In the genomic region with DNA sequence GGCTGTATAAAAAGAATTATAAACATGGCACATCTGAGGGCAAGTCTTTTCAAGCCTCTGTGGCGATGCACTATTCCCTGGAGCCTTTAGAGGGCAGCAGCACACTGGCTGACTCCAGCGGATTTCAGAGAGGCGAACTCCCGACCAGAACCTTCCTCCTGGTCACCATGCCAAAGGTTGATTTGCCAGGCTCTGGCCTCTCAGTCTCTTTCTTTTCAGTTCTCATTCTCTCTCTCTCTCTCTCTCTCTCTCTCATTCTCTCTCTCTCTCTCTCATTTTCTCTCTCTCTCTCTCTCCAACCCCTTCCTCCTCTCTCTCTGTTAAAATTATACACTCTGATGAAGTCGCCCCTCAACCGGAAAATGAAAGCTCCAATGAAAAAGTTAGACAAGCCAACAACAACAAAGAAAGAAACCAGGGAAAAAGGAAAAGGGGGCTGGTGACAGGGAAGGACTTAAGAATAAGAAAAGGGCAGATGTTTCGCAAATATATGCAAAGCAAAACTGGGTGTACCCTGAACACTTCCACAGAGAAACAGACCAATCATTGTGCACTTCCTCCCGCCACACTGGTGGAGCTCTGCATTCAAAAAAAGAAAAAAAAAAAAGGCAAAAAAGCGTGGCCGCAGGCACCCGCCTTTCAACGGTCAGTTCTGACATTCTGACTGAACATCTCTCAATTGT, we compare ENCODE assay signal across 8 cellular contexts.
DNase-seq lines count a peak whose midpoint lies in the region; ATAC-seq and TF ChIP-seq lines count a peak whose summit lies in the region.

No MANE protein-coding gene starts in this region.

- H3K27me3 Mint-ChIP-seq in CD8-positive, alpha-beta T cell (ENCODE audit: low read depth), result no peaks in the 10 kb centered on the region
- H3K27me3 Mint-ChIP-seq in activated T-cell treated with anti-CD3 and anti-CD28 coated beads, Interleukin-2, amount 50 U/mL, for 24 hours, result no peaks in the 10 kb centered on the region
- no peaks in the 10 kb centered on the region for H3K27me3 Mint-ChIP-seq in naive thymus-derived CD4-positive, alpha-beta T cell

- H3K9me3 ChIP-seq in CD8-positive, alpha-beta T cell (ENCODE audit: low read length), result no peaks in the 10 kb centered on the region
- H3K9me3 ChIP-seq in OCI-LY7 (ENCODE audit: low read length), result no peaks in the 10 kb centered on the region
- no peaks in the 10 kb centered on the region for H3K9me3 ChIP-seq in esophagus squamous epithelium
- H3K9me3 ChIP-seq in naive thymus-derived CD4-positive, alpha-beta T cell (ENCODE audit: control insufficient read depth in 2 of 3, low read length in 3 of 3), result no peaks in the 10 kb centered on the region

- POLR2A ChIA-PET in CD8-positive, alpha-beta T cell (lab: Charles Lee), result interaction anchor here (0.6 to 1.2 kb wide), 5 partner anchors 39 to 283 kb away, joined by 3 to 6 read pairs (median 3); no protein-coding TSS in a partner anchor
- POLR2A ChIA-PET in OCI-LY7 (lab: Charles Lee), result interaction anchor here (0.5 to 1.3 kb wide), 10 partner anchors 32 to 1800 kb away, joined by 3 to 6 read pairs (median 4); no protein-coding TSS in a partner anchor
- POLR2A ChIA-PET in naive thymus-derived CD4-positive, alpha-beta T cell (lab: Charles Lee), result no interaction called here

- TF ChIP-seq CTCF in CD8-positive, alpha-beta T cell (IDR thresholded peaks at IDR 0.05), result peak; percentile 91
- TF ChIP-seq CTCF in OCI-LY7 (conservative IDR thresholded peaks at IDR 0.05; ENCODE audit: low read length) (peak; percentile 93), esophagus squamous epithelium (IDR thresholded peaks at IDR 0.05) (peak; percentile 76 to 93 (median 82))

- no peaks in the 10 kb centered on the region for H3K9me2 ChIP-seq in OCI-LY7 (ENCODE audit: insufficient read depth, low read length)

- no peak overlapping the region for H3K27ac ChIP-seq in CD8-positive, alpha-beta T cell (ENCODE audit: low read depth, low read length)
- no peak overlapping the region for H3K27ac ChIP-seq in OCI-LY7 (ENCODE audit: low read depth, low read length, poor library complexity, severe bottlenecking)
- peak overlapping the region in 3 of 4 donors; percentile 45 to 80 (median 78) for H3K27ac ChIP-seq in esophagus squamous epithelium
- H3K27ac ChIP-seq in naive thymus-derived CD4-positive, alpha-beta T cell (ENCODE audit: low read depth, low read length), result no peak overlapping the region

- peak overlapping the region; percentile 30 for H3K4me3 ChIP-seq in CD8-positive, alpha-beta T cell (ENCODE audit: low read depth, low read length)
- H3K4me3 ChIP-seq in OCI-LY7 (ENCODE audit: low read depth, low read length, poor library complexity, severe bottlenecking) (peak overlapping the region; percentile 32), esophagus squamous epithelium (peak overlapping the region; percentile 16 to 50 (median 40))
- H3K4me3 ChIP-seq in naive thymus-derived CD4-positive, alpha-beta T cell (ENCODE audit: low read length), result peak overlapping the region; percentile 57

- CTCF ChIA-PET in CD8-positive, alpha-beta T cell (lab: Charles Lee), result interaction anchor here (0.6 to 5.5 kb wide), 36 partner anchors 8 to 785 kb away, joined by 3 to 64 read pairs (median 4); a partner anchor contains a TSS
- CTCF ChIA-PET in OCI-LY7 (lab: Charles Lee; ENCODE audit: unreplicated experiment), result interaction anchor here (0.8 kb wide), 1 partner anchor 9 kb away, joined by 3 read pairs; no protein-coding TSS in a partner anchor
- CTCF ChIA-PET in naive thymus-derived CD4-positive, alpha-beta T cell (lab: Charles Lee), result interaction anchor here (0.5 to 3.6 kb wide), 16 partner anchors 9 to 1433 kb away, joined by 3 to 12 read pairs (median 4); no protein-coding TSS in a partner anchor

- H3K4me2 ChIP-seq in OCI-LY7 (ENCODE audit: low read length), result peak overlapping the region; percentile 54

- peaks cover 5% of the 10 kb centered on the region for H3K36me3 ChIP-seq in CD8-positive, alpha-beta T cell (ENCODE audit: insufficient read depth, low read length)
- H3K36me3 ChIP-seq in OCI-LY7 (ENCODE audit: insufficient read depth, low read length) (no peaks in the 10 kb centered on the region), esophagus squamous epithelium (peaks cover 0 to 20% (median 0%) of the 10 kb centered on the region in 3 donors)
- H3K36me3 ChIP-seq in naive thymus-derived CD4-positive, alpha-beta T cell (ENCODE audit: control insufficient read depth in 2 of 3, insufficient read depth in 3 of 3, low read length in 3 of 3), result peaks cover 0 to 13% (median 0%) of the 10 kb centered on the region in 3 experiments

- peaks cover 18% of the 10 kb centered on the region for H3K4me1 Mint-ChIP-seq in CD8-positive, alpha-beta T cell (ENCODE audit: low read depth)
- peaks cover 17% of the 10 kb centered on the region for H3K4me1 Mint-ChIP-seq in activated T-cell treated with anti-CD3 and anti-CD28 coated beads, Interleukin-2, amount 50 U/mL, for 24 hours (ENCODE audit: low read depth)
- peaks cover 0 to 23% (median 12%) of the 10 kb centered on the region in 7 donors for H3K4me1 Mint-ChIP-seq in naive thymus-derived CD4-positive, alpha-beta T cell

- DNase-seq in CD8-positive, alpha-beta T cell, result peak; percentile 34 to 67 (median 57)
- DNase-seq in OCI-LY7 (ENCODE audit: low spot score) (peak; percentile 71), esophagus squamous epithelium (lab: John Stamatoyannopoulos, UW) (no peak)
- peak; percentile 76 for DNase-seq in activated T-cell treated with anti-CD3 and anti-CD28 coated beads, Interleukin-2, amount 50 U/mL, for 24 hours
- DNase-seq in naive thymus-derived CD4-positive, alpha-beta T cell, result peak; percentile 7 to 58 (median 37)
- DNase-seq in stimulated activated CD8-positive, alpha-beta memory T cell treated with anti-CD3 and anti-CD28 coated beads, Interleukin-7, amount 100 ng/mL, for 48 hours (ENCODE audit: extremely low read depth in 1 of 2, low read depth in 1 of 2), result peak; percentile 27 to 69

- H3K9me3 Mint-ChIP-seq in CD8-positive, alpha-beta T cell, result no peaks in the 10 kb centered on the region
- no peaks in the 10 kb centered on the region for H3K9me3 Mint-ChIP-seq in activated T-cell treated with anti-CD3 and anti-CD28 coated beads, Interleukin-2, amount 50 U/mL, for 24 hours
- no peaks in the 10 kb centered on the region for H3K9me3 Mint-ChIP-seq in naive thymus-derived CD4-positive, alpha-beta T cell

- BruUV-seq in OCI-LY7 (replicated peaks; lab: Mats Ljungman, UMichigan), result no TSS peak

- intact Hi-C loops in CD8-positive, alpha-beta T cell (cut with DNase I, micrococcal nuclease), result loop anchor here (1.0 to 10.0 kb wide), 5 partner anchors 34 to 1431 kb away; no protein-coding TSS in a partner anchor
- intact Hi-C loops in OCI-LY7 (cut with micrococcal nuclease; ENCODE audit: unreplicated experiment), result loop anchor here (1.0 to 10.0 kb wide), 3 partner anchors 35 to 141 kb away; no protein-coding TSS in a partner anchor
- intact Hi-C loops in esophagus squamous epithelium (cut with DNase I), result no loop called here
- intact Hi-C loops in naive thymus-derived CD4-positive, alpha-beta T cell (cut with micrococcal nuclease), result loop anchor here (1.0 to 10.0 kb wide), 7 partner anchors 34 to 1431 kb away; no protein-coding TSS in a partner anchor

- H3K4me1 ChIP-seq in CD8-positive, alpha-beta T cell (ENCODE audit: insufficient read depth, low read length), result peaks cover 6% of the 10 kb centered on the region
- H3K4me1 ChIP-seq in OCI-LY7 (ENCODE audit: insufficient read depth, low read length, poor library complexity, severe bottlenecking) (peaks cover 5% of the 10 kb centered on the region), esophagus squamous epithelium (peaks cover 0 to 42% (median 8%) of the 10 kb centered on the region in 3 donors)
- H3K4me1 ChIP-seq in naive thymus-derived CD4-positive, alpha-beta T cell (ENCODE audit: control insufficient read depth in 2 of 2, insufficient read depth in 2 of 2, low read length in 2 of 2), result peaks cover 0 to 7% of the 10 kb centered on the region in 2 donors

- 25 to 29% methylated on average over 10 to 11 of the region's 12 CpGs for WGBS in esophagus squamous epithelium, 2 donors

- peaks cover 32% of the 10 kb centered on the region for H3K36me3 Mint-ChIP-seq in CD8-positive, alpha-beta T cell
- peaks cover 19% of the 10 kb centered on the region for H3K36me3 Mint-ChIP-seq in activated T-cell treated with anti-CD3 and anti-CD28 coated beads, Interleukin-2, amount 50 U/mL, for 24 hours (ENCODE audit: low read depth)
- peaks cover 0 to 21% (median 9%) of the 10 kb centered on the region in 5 donors for H3K36me3 Mint-ChIP-seq in naive thymus-derived CD4-positive, alpha-beta T cell

- H4K20me1 ChIP-seq in OCI-LY7 (ENCODE audit: insufficient read depth, low read length), result no peaks in the 10 kb centered on the region

- no peaks in the 10 kb centered on the region for H3K27me3 ChIP-seq in CD8-positive, alpha-beta T cell (ENCODE audit: insufficient read depth, low read length)
- no peaks in the 10 kb centered on the region for H3K27me3 ChIP-seq in esophagus squamous epithelium
- H3K27me3 ChIP-seq in naive thymus-derived CD4-positive, alpha-beta T cell (ENCODE audit: control insufficient read depth in 2 of 2, insufficient read depth in 2 of 2, low read length in 2 of 2), result no peaks in the 10 kb centered on the region

- H3K79me2 ChIP-seq in OCI-LY7 (ENCODE audit: insufficient read depth, low read depth, low read length), result no peaks in the 10 kb centered on the region

- peak; percentile 97 for ATAC-seq in CD8-positive, alpha-beta T cell
- peak; percentile 91 for ATAC-seq in GM19351 (IDR thresholded peaks at IDR 0.05; ENCODE audit: unreplicated experiment)
- ATAC-seq in HG03565 (IDR thresholded peaks at IDR 0.05; ENCODE audit: unreplicated experiment), result peak; percentile 89
- peak; percentile 96 for ATAC-seq in naive thymus-derived CD4-positive, alpha-beta T cell

- H3K4me3 Mint-ChIP-seq in CD8-positive, alpha-beta T cell, result peak overlapping the region; percentile 82
- H3K4me3 Mint-ChIP-seq in activated T-cell treated with anti-CD3 and anti-CD28 coated beads, Interleukin-2, amount 50 U/mL, for 24 hours, result peak overlapping the region; percentile 63
- peak overlapping the region in 8 of 10 donors; percentile 60 to 88 (median 77) for H3K4me3 Mint-ChIP-seq in naive thymus-derived CD4-positive, alpha-beta T cell

- peak overlapping the region; percentile 86 for H2AFZ ChIP-seq in OCI-LY7 (ENCODE audit: low read length)

- TF ChIP-seq POLR2A in esophagus squamous epithelium (IDR thresholded peaks at IDR 0.05), result no peak

- peak overlapping the region; percentile 82 for H3K27ac Mint-ChIP-seq in CD8-positive, alpha-beta T cell
- H3K27ac Mint-ChIP-seq in activated T-cell treated with anti-CD3 and anti-CD28 coated beads, Interleukin-2, amount 50 U/mL, for 24 hours, result peak overlapping the region; percentile 85
- peak overlapping the region in 5 of 9 donors; percentile 27 to 73 (median 56) for H3K27ac Mint-ChIP-seq in naive thymus-derived CD4-positive, alpha-beta T cell

Comparison
In these comparisons a context has a peak if more than half of its experiments do, and no peak if none do; other contexts are left out.
1. H3K27ac ChIP-seq: peak in esophagus squamous epithelium (3 of 4); none in CD8-positive, alpha-beta T cell (single experiment), OCI-LY7 (single experiment) and naive thymus-derived CD4-positive, alpha-beta T cell (single experiment).
2. Peak in every context shown above with its lines, with median percentiles within 50 percentile points of each other: ATAC-seq, H3K4me3 ChIP-seq, H3K27ac Mint-ChIP-seq, H3K4me3 Mint-ChIP-seq and CTCF ChIP-seq.